In the genomic region with DNA sequence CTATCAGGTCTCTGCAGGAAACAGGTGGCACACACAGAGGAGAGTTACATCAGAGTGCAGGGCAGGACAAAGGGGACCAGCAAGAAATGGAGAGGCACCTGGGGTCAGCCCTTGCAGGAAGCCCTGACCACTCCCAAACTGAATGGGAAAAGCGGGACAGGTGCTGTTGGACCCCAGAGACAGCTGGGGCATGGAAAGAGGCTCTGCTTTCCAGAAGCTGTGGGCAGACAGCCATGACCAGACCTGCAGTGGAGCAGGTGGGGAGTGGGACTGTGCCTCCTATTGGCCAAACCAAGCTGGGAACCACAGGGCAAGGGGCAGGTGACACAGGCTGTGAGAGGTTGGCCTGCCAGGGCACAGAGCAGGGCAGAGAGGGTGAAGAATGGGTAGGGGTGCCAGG, we compare ENCODE assay signal across 1 cellular context.
TF ChIP-seq lines count a peak whose summit lies in the region.

No MANE protein-coding gene starts in this region.

TF ChIP-seq in H1, 55 proteins besides CTCF, POLR2A, EP300 and RAD21:
- TF ChIP-seq, protein P1, sequence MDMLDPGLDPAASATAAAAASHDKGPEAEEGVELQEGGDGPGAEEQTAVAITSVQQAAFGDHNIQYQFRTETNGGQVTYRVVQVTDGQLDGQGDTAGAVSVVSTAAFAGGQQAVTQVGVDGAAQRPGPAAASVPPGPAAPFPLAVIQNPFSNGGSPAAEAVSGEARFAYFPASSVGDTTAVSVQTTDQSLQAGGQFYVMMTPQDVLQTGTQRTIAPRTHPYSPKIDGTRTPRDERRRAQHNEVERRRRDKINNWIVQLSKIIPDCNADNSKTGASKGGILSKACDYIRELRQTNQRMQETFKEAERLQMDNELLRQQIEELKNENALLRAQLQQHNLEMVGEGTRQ (IDR thresholded peaks at IDR 0.05; ENCODE audit: low read length): no peak
- no peak for TF ChIP-seq TAF7 (optimal IDR thresholded peaks at IDR 0.05; ENCODE audit: borderline replicate concordance, low read depth, low read length)
- TF ChIP-seq RXRA (IDR thresholded peaks at IDR 0.05; ENCODE audit: insufficient read depth, low read depth, low read length): no peak
- no peak for TF ChIP-seq TEAD4 (IDR thresholded peaks at IDR 0.05; ENCODE audit: low read depth, low read length)
- TF ChIP-seq SP2 (IDR thresholded peaks at IDR 0.05; ENCODE audit: low read length): no peak
- TF ChIP-seq EGR1 (IDR thresholded peaks at IDR 0.05; ENCODE audit: borderline replicate concordance, low read depth, low read length): no peak
- TF ChIP-seq CTBP2 (IDR thresholded peaks at IDR 0.05; ENCODE audit: borderline replicate concordance, insufficient read depth, insufficient read length, low read length): no peak
- TF ChIP-seq, protein P2, sequence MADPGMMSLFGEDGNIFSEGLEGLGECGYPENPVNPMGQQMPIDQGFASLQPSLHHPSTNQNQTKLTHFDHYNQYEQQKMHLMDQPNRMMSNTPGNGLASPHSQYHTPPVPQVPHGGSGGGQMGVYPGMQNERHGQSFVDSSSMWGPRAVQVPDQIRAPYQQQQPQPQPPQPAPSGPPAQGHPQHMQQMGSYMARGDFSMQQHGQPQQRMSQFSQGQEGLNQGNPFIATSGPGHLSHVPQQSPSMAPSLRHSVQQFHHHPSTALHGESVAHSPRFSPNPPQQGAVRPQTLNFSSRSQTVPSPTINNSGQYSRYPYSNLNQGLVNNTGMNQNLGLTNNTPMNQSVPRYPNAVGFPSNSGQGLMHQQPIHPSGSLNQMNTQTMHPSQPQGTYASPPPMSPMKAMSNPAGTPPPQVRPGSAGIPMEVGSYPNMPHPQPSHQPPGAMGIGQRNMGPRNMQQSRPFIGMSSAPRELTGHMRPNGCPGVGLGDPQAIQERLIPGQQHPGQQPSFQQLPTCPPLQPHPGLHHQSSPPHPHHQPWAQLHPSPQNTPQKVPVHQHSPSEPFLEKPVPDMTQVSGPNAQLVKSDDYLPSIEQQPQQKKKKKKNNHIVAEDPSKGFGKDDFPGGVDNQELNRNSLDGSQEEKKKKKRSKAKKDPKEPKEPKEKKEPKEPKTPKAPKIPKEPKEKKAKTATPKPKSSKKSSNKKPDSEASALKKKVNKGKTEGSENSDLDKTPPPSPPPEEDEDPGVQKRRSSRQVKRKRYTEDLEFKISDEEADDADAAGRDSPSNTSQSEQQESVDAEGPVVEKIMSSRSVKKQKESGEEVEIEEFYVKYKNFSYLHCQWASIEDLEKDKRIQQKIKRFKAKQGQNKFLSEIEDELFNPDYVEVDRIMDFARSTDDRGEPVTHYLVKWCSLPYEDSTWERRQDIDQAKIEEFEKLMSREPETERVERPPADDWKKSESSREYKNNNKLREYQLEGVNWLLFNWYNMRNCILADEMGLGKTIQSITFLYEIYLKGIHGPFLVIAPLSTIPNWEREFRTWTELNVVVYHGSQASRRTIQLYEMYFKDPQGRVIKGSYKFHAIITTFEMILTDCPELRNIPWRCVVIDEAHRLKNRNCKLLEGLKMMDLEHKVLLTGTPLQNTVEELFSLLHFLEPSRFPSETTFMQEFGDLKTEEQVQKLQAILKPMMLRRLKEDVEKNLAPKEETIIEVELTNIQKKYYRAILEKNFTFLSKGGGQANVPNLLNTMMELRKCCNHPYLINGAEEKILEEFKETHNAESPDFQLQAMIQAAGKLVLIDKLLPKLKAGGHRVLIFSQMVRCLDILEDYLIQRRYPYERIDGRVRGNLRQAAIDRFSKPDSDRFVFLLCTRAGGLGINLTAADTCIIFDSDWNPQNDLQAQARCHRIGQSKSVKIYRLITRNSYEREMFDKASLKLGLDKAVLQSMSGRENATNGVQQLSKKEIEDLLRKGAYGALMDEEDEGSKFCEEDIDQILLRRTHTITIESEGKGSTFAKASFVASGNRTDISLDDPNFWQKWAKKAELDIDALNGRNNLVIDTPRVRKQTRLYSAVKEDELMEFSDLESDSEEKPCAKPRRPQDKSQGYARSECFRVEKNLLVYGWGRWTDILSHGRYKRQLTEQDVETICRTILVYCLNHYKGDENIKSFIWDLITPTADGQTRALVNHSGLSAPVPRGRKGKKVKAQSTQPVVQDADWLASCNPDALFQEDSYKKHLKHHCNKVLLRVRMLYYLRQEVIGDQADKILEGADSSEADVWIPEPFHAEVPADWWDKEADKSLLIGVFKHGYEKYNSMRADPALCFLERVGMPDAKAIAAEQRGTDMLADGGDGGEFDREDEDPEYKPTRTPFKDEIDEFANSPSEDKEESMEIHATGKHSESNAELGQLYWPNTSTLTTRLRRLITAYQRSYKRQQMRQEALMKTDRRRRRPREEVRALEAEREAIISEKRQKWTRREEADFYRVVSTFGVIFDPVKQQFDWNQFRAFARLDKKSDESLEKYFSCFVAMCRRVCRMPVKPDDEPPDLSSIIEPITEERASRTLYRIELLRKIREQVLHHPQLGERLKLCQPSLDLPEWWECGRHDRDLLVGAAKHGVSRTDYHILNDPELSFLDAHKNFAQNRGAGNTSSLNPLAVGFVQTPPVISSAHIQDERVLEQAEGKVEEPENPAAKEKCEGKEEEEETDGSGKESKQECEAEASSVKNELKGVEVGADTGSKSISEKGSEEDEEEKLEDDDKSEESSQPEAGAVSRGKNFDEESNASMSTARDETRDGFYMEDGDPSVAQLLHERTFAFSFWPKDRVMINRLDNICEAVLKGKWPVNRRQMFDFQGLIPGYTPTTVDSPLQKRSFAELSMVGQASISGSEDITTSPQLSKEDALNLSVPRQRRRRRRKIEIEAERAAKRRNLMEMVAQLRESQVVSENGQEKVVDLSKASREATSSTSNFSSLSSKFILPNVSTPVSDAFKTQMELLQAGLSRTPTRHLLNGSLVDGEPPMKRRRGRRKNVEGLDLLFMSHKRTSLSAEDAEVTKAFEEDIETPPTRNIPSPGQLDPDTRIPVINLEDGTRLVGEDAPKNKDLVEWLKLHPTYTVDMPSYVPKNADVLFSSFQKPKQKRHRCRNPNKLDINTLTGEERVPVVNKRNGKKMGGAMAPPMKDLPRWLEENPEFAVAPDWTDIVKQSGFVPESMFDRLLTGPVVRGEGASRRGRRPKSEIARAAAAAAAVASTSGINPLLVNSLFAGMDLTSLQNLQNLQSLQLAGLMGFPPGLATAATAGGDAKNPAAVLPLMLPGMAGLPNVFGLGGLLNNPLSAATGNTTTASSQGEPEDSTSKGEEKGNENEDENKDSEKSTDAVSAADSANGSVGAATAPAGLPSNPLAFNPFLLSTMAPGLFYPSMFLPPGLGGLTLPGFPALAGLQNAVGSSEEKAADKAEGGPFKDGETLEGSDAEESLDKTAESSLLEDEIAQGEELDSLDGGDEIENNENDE (IDR thresholded peaks at IDR 0.05; ENCODE audit: insufficient replicate concordance, low read length): no peak
- no peak for TF ChIP-seq TAF1 (IDR thresholded peaks at IDR 0.05; ENCODE audit: low read depth, low read length)
- TF ChIP-seq SIN3A (conservative IDR thresholded peaks at IDR 0.05 in 1 of 2, IDR thresholded peaks at IDR 0.05 in 1 of 2; ENCODE audit: low read depth in 1 of 2, low read length in 2 of 2): no peak
- no peak for TF ChIP-seq CBX8 (IDR thresholded peaks at IDR 0.05; ENCODE audit: borderline replicate concordance, low read depth, low read length)
- no peak for TF ChIP-seq TCF12 (IDR thresholded peaks at IDR 0.05; ENCODE audit: low read depth, low read length)
- no peak for TF ChIP-seq GABPA (IDR thresholded peaks at IDR 0.05; ENCODE audit: borderline replicate concordance, insufficient read depth, low read length)
- TF ChIP-seq SIRT6 (IDR thresholded peaks at IDR 0.05; ENCODE audit: low read length): no peak
- TF ChIP-seq HDAC2 (IDR thresholded peaks at IDR 0.05; ENCODE audit: borderline replicate concordance in 1 of 2, low read depth in 2 of 2, low read length in 2 of 2): no peak
- no peak for TF ChIP-seq MAFK (IDR thresholded peaks at IDR 0.05; ENCODE audit: low read depth, low read length)
- TF ChIP-seq POU5F1 (IDR thresholded peaks at IDR 0.05; ENCODE audit: low read depth, low read length): no peak
- TF ChIP-seq TBP (IDR thresholded peaks at IDR 0.05; ENCODE audit: low read depth, low read length): no peak
- no peak for TF ChIP-seq SP4 (IDR thresholded peaks at IDR 0.05; ENCODE audit: low read length)
- no peak for TF ChIP-seq CHD2 (IDR thresholded peaks at IDR 0.05; ENCODE audit: low read length)
